ENCODE assay signal across 8 cellular contexts in genomic region chr5:159207616-159208507, GRCh38. TPM values are rescaled to one million over a fixed set of nuclear protein-coding genes. Genes with fewer than 3 reads are reported as not detected.
DNase-seq lines count a peak whose midpoint lies in the region; ATAC-seq and TF ChIP-seq lines count a peak whose summit lies in the region.

No MANE protein-coding gene starts in this region.

- H3K27ac Mint-ChIP-seq in CD4-positive, CD25-positive, alpha-beta regulatory T cell = peak overlapping the region; percentile 96 to 99 (median 97)
- peak overlapping the region; percentile 99 for H3K27ac Mint-ChIP-seq in endothelial cell (ENCODE audit: unreplicated experiment)

- ATAC-seq in CD4-positive, CD25-positive, alpha-beta regulatory T cell (ENCODE audit: low read depth in 2 of 2) = peak; percentile 67 to 69
- ATAC-seq in GM19397 (IDR thresholded peaks at IDR 0.05; ENCODE audit: unreplicated experiment) (peak; percentile 56), HG03558 (IDR thresholded peaks at IDR 0.05; ENCODE audit: extremely low read depth, unreplicated experiment) (peak; percentile 30)

- peak overlapping the region; percentile 85 for H3K9ac ChIP-seq in NT2/D1 (ENCODE audit: insufficient read length, low read depth)

- H3K9me3 ChIP-seq in CD4-positive, CD25-positive, alpha-beta regulatory T cell (ENCODE audit: control insufficient read depth in 2 of 2, low read length in 2 of 2) = no peaks in the 10 kb centered on the region
- H3K9me3 ChIP-seq in NT2/D1 (ENCODE audit: insufficient read depth, low read length) = no peaks in the 10 kb centered on the region

- H3K4me3 ChIP-seq in CD4-positive, CD25-positive, alpha-beta regulatory T cell (ENCODE audit: low read depth, low read length) = peak overlapping the region; percentile 96
- H3K4me3 ChIP-seq in NT2/D1 (ENCODE audit: insufficient read length, low read depth) = peak overlapping the region; percentile 86

- H3K4me1 ChIP-seq in CD4-positive, CD25-positive, alpha-beta regulatory T cell (ENCODE audit: control insufficient read depth, insufficient read depth, low read length, poor library complexity, severe bottlenecking) = peaks cover 56% of the 10 kb centered on the region
- no peaks in the 10 kb centered on the region for H3K4me1 ChIP-seq in NT2/D1 (ENCODE audit: insufficient read depth, insufficient read length)

- DNase-seq in CD4-positive, CD25-positive, alpha-beta regulatory T cell = peak; percentile 70 to 90 (median 86)
- DNase-seq in NT2/D1 (ENCODE audit: low read depth, low spot score) = peak; percentile 52
- DNase-seq in activated CD8-positive, alpha-beta memory T cell treated with anti-CD3 and anti-CD28 coated beads, Interleukin-2, amount 50 U/mL, for 4 hours = peak; percentile 75
- DNase-seq in endothelial cell (ENCODE audit: low spot score) = peak; percentile 72
- DNase-seq in midbrain (lab: John Stamatoyannopoulos, UW) = peak; percentile 74
- DNase-seq in stimulated activated CD8-positive, alpha-beta memory T cell treated with anti-CD3 and anti-CD28 coated beads, Interleukin-15, amount 100 ng/mL, for 48 hours (ENCODE audit: low read depth in 2 of 2) = peak; percentile 59 to 69

- peaks cover 37 to 63% (median 51%) of the 10 kb centered on the region in 4 donors for H3K4me1 Mint-ChIP-seq in CD4-positive, CD25-positive, alpha-beta regulatory T cell
- peaks cover 60% of the 10 kb centered on the region for H3K4me1 Mint-ChIP-seq in endothelial cell (ENCODE audit: unreplicated experiment)

- no peaks in the 10 kb centered on the region for H3K9me3 Mint-ChIP-seq in CD4-positive, CD25-positive, alpha-beta regulatory T cell
- no peaks in the 10 kb centered on the region for H3K9me3 Mint-ChIP-seq in endothelial cell (ENCODE audit: unreplicated experiment)

- peaks cover 4% of the 10 kb centered on the region for H3K36me3 ChIP-seq in CD4-positive, CD25-positive, alpha-beta regulatory T cell (ENCODE audit: control insufficient read depth, insufficient read depth, low read length)
- no peaks in the 10 kb centered on the region for H3K36me3 ChIP-seq in NT2/D1 (ENCODE audit: insufficient read depth, insufficient read length, low read length)

- no peak for TF ChIP-seq CTCF in endothelial cell (IDR thresholded peaks at IDR 0.05; ENCODE audit: unreplicated experiment)

- peaks cover 4% of the 10 kb centered on the region for H3K27me3 Mint-ChIP-seq in CD4-positive, CD25-positive, alpha-beta regulatory T cell
- H3K27me3 Mint-ChIP-seq in endothelial cell (ENCODE audit: unreplicated experiment) = peaks cover 21% of the 10 kb centered on the region

- peak overlapping the region; percentile 84 for H3K27ac ChIP-seq in CD4-positive, CD25-positive, alpha-beta regulatory T cell (ENCODE audit: insufficient read depth, low read length, poor library complexity, severe bottlenecking)

- no peaks in the 10 kb centered on the region for H3K27me3 ChIP-seq in CD4-positive, CD25-positive, alpha-beta regulatory T cell (ENCODE audit: control insufficient read depth, insufficient read depth, low read length)
- H3K27me3 ChIP-seq in NT2/D1 (ENCODE audit: insufficient read depth, insufficient read length) = no peaks in the 10 kb centered on the region

- peak overlapping the region; percentile 93 to 99 (median 96) for H3K4me3 Mint-ChIP-seq in CD4-positive, CD25-positive, alpha-beta regulatory T cell
- peak overlapping the region; percentile 98 for H3K4me3 Mint-ChIP-seq in endothelial cell (ENCODE audit: unreplicated experiment)

- peaks cover 4% of the 10 kb centered on the region for H3K36me3 Mint-ChIP-seq in CD4-positive, CD25-positive, alpha-beta regulatory T cell
- H3K36me3 Mint-ChIP-seq in endothelial cell (ENCODE audit: low read depth, unreplicated experiment) = peaks cover 22% of the 10 kb centered on the region

RNA-seq across cellular contexts. Expression of gene RNF145, which starts 1.5 kb away (rescaled TPM):
- total RNA-seq in CD4-positive, CD25-positive, alpha-beta regulatory T cell = 67.9 TPM
- 10 to 100 TPM in 3 of 4 donors, 1 to 10 TPM in 1; 8.8 to 12.6 (median 11.2) TPM for polyA plus RNA-seq in CD4-positive, CD25-positive, alpha-beta regulatory T cell
- total RNA-seq in endothelial cell (ENCODE audit: unreplicated experiment) = 102 TPM

RNA-seq across cellular contexts. Expression of gene UBLCP1, which starts 55.2 kb away (rescaled TPM):
- 20.5 TPM for total RNA-seq in CD4-positive, CD25-positive, alpha-beta regulatory T cell
- polyA plus RNA-seq in CD4-positive, CD25-positive, alpha-beta regulatory T cell = 10 to 100 TPM; 52.8 to 66.1 (median 60.2) TPM
- 24.5 TPM for total RNA-seq in endothelial cell (ENCODE audit: unreplicated experiment)

Comparison
In these comparisons a context has a peak if more than half of its experiments do, and no peak if none do; other contexts are left out.
1. Peak in every context shown above with its lines: DNase-seq, ATAC-seq, H3K4me3 ChIP-seq and H3K27ac ChIP-seq.